In genomic region chr1:182430263-182431068, GRCh38 we compare ENCODE assay signal across 8 cellular contexts. TPM values are rescaled to one million over a fixed set of nuclear protein-coding genes. Genes with fewer than 3 reads are reported as not detected.
DNase-seq lines count a peak whose midpoint lies in the region; ATAC-seq and TF ChIP-seq lines count a peak whose summit lies in the region.
"Had no signal": no experiment of that assay in that cellular context is flagged by ENCODE, and none has a peak within 500 bp of the region (broad histone marks: within the 10 kb centered on the region; RNA-seq: fewer than 3 reads in every experiment).

No MANE protein-coding gene starts in this region.

- no peak overlapping the region for H3K4me3 ChIP-seq in A673 (ENCODE audit: low read depth, low read length, poor library complexity, severe bottlenecking)

- POLR2A ChIA-PET in A673 (lab: Charles Lee; ENCODE audit: low non-redundant PET): interaction anchor here (0.7 kb wide), 1 partner anchor 1725 kb away, joined by 15 read pairs; no protein-coding TSS in a partner anchor

- H3K9me3 ChIP-seq in A673 (ENCODE audit: low read depth, low read length, poor library complexity, severe bottlenecking): no peaks in the 10 kb centered on the region

- DNase-seq in activated CD4-positive, alpha-beta T cell treated with anti-CD3 and anti-CD28 coated beads, Interleukin-2, amount 50 U/mL, for 1 hour: peak; percentile 7
- peak; percentile 17 to 35 for DNase-seq in stimulated activated CD4-positive, alpha-beta T cell treated with anti-CD3 and anti-CD28 coated beads, Interleukin-4, amount 100 ng/mL, for 48 hours (ENCODE audit: low read depth in 2 of 2)
- DNase-seq in A673 (ENCODE audit: low spot score): no peak
- no peak for DNase-seq in Ammon's horn (ENCODE audit: low spot score)
- DNase-seq in midbrain (lab: John Stamatoyannopoulos, UW): no peak

- no peak for TF ChIP-seq CTCF in A673 (conservative IDR thresholded peaks at IDR 0.05; ENCODE audit: low read depth, low read length)

- ATAC-seq in GM19397 (IDR thresholded peaks at IDR 0.05; ENCODE audit: unreplicated experiment) (peak; percentile 37), HG03565 (IDR thresholded peaks at IDR 0.05; ENCODE audit: unreplicated experiment) (peak; percentile 34)
- ATAC-seq: HCT116 had no signal

- no peak overlapping the region for H3K27ac ChIP-seq in A673 (ENCODE audit: low read depth, low read length, poor library complexity, severe bottlenecking)

- CTCF ChIA-PET in A673 (lab: Charles Lee): no interaction called here

- no TSS peak for BruUV-seq in A673 (replicated peaks; lab: Mats Ljungman, UMichigan)

- no peaks in the 10 kb centered on the region for H3K36me3 ChIP-seq in A673 (ENCODE audit: insufficient read depth, low read length, poor library complexity, severe bottlenecking)

- no peaks in the 10 kb centered on the region for H3K4me1 ChIP-seq in A673 (ENCODE audit: insufficient read depth, low read length, poor library complexity, severe bottlenecking)

- intact Hi-C loops in A673 (cut with micrococcal nuclease; ENCODE audit: unreplicated experiment): no loop called here

- H3K27me3 ChIP-seq in A673 (replicated peaks; ENCODE audit: insufficient read depth, low read depth, low read length, poor library complexity): no peaks in the 10 kb centered on the region

RNA-seq across cellular contexts. Expression of gene RGSL1, which starts 19.5 kb away (rescaled TPM):
- total RNA-seq in A673 (2021): not detected in 2 replicates

RNA-seq across cellular contexts. Expression of gene TEDDM1, which starts 30.0 kb away (rescaled TPM):
- not detected in 2 replicates for total RNA-seq in A673 (2021)

RNA-seq across cellular contexts. Expression of gene GLUL, which starts 38.9 kb away (rescaled TPM):
- total RNA-seq in A673 (2021): 260 and 266 TPM in 2 replicates

Comparison
In these comparisons a context has a peak if more than half of its experiments do, and no peak if none do; other contexts are left out.
1. DNase-seq: peak in activated CD4-positive, alpha-beta T cell treated with anti-CD3 and anti-CD28 coated beads, Interleukin-2, amount 50 U/mL, for 1 hour (single experiment) and stimulated activated CD4-positive, alpha-beta T cell treated with anti-CD3 and anti-CD28 coated beads, Interleukin-4, amount 100 ng/mL, for 48 hours (2 of 2); none in A673 (single experiment), Ammon's horn (single experiment) and midbrain (single experiment).